In genomic region chr15:55518641-55519040, GRCh38 we compare ENCODE assay signal across 20 cellular contexts. TPM values are rescaled to one million over a fixed set of nuclear protein-coding genes. Genes with fewer than 3 reads are reported as not detected.
DNase-seq lines count a peak whose midpoint lies in the region; TF ChIP-seq lines count a peak whose summit lies in the region.
"Had no signal": no experiment of that assay in that cellular context is flagged by ENCODE, and none has a peak within 500 bp of the region (broad histone marks: within the 10 kb centered on the region; RNA-seq: fewer than 3 reads in every experiment).

No MANE protein-coding gene starts in this region.

- H3K27me3 ChIP-seq in PC-9 (ENCODE audit: insufficient read depth, low read depth) (no peaks in the 10 kb centered on the region), fibroblast of lung (ENCODE audit: control insufficient read depth, insufficient read depth, low read length) (no peaks in the 10 kb centered on the region)
- H3K27me3 ChIP-seq: body of pancreas, stomach had no signal

- H3K4me3 ChIP-seq in PC-9 = no peak overlapping the region
- H3K4me3 ChIP-seq in fibroblast of lung (replicated peaks in 1 of 4; ENCODE audit: control extremely low read depth in 1 of 4, insufficient read depth in 1 of 4, low read depth in 3 of 4, low read length in 4 of 4) = no peak overlapping the region
- H3K4me3 ChIP-seq in retinal pigment epithelial cell (ENCODE audit: low read length) = no peak overlapping the region
- H3K4me3 ChIP-seq: body of pancreas, lung, stomach had no signal

- no peaks in the 10 kb centered on the region for H4K20me1 ChIP-seq in PC-9 (ENCODE audit: insufficient read depth)
- H4K20me1 ChIP-seq in fibroblast of lung (ENCODE audit: control insufficient read depth, extremely low read depth, insufficient read depth, low read length) = no peaks in the 10 kb centered on the region

- no peaks in the 10 kb centered on the region for H3K9me2 ChIP-seq in PC-9 (ENCODE audit: insufficient read depth)

- H2AFZ ChIP-seq in PC-9 (no peak overlapping the region), fibroblast of lung (ENCODE audit: low read length) (no peak overlapping the region)

- H3F3A ChIP-seq in PC-9 (ENCODE audit: insufficient read depth, low read depth) = peaks cover 5% of the 10 kb centered on the region; the same call in 1 of the 2 replicates

- CTCF ChIA-PET in PC-9 (lab: Charles Lee) = no interaction called here

- H3K27ac ChIP-seq in PC-9 = no peak overlapping the region
- H3K27ac ChIP-seq in fibroblast of lung (ENCODE audit: insufficient read depth, low read length) = no peak overlapping the region
- H3K27ac ChIP-seq: body of pancreas, stomach had no signal

- peaks cover 16% of the 10 kb centered on the region for H3K4me1 ChIP-seq in PC-9 (replicated peaks; ENCODE audit: insufficient read depth)
- no peaks in the 10 kb centered on the region for H3K4me1 ChIP-seq in fibroblast of lung (ENCODE audit: control insufficient read depth, extremely low read depth, insufficient read depth, low read length)
- H3K4me1 ChIP-seq: body of pancreas, stomach had no signal

- H3K36me3 ChIP-seq in PC-9 (ENCODE audit: low read depth) (no peaks in the 10 kb centered on the region), fibroblast of lung (ENCODE audit: control insufficient read depth, insufficient read depth, low read length) (no peaks in the 10 kb centered on the region)
- H3K36me3 ChIP-seq: stomach had no signal

- intact Hi-C loops in PC-9 (cut with micrococcal nuclease; ENCODE audit: unreplicated experiment) = no loop called here

- no peaks in the 10 kb centered on the region for H3K79me2 ChIP-seq in PC-9 (ENCODE audit: low read depth)
- H3K79me2 ChIP-seq in fibroblast of lung (ENCODE audit: control insufficient read depth, insufficient read depth, low read length) = no peaks in the 10 kb centered on the region

- TF ChIP-seq CTCF in PC-9 (conservative IDR thresholded peaks at IDR 0.05) = peak; percentile 43; the same call in 1 of the 2 replicates
- peak; percentile 6 to 35 for TF ChIP-seq CTCF in fibroblast of lung (conservative IDR thresholded peaks at IDR 0.05 in 1 of 2, IDR thresholded peaks at IDR 0.05 in 1 of 2; ENCODE audit: low read depth in 1 of 2, low read length in 2 of 2)
- peak; percentile 49 for TF ChIP-seq CTCF in retinal pigment epithelial cell (conservative IDR thresholded peaks at IDR 0.05; ENCODE audit: low read depth, low read length)

- BruUV-seq in PC-9 (replicated peaks; lab: Mats Ljungman, UMichigan) = no TSS peak

- H3K9me3 ChIP-seq in PC-9 (ENCODE audit: insufficient read depth, low read depth) (no peaks in the 10 kb centered on the region), fibroblast of lung (ENCODE audit: control insufficient read depth, insufficient read depth, low read depth, low read length) (no peaks in the 10 kb centered on the region)
- H3K9me3 ChIP-seq: body of pancreas, stomach had no signal

- POLR2A ChIA-PET in PC-9 (lab: Charles Lee; ENCODE audit: unreplicated experiment) = no interaction called here

- no peak overlapping the region for H3K4me2 ChIP-seq in PC-9
- no peak overlapping the region for H3K4me2 ChIP-seq in fibroblast of lung (ENCODE audit: extremely low read depth, insufficient read depth, low read length)

- peak; percentile 30 for DNase-seq in DMS53 (lab: John Stamatoyannopoulos, UW)
- DNase-seq in DMS53 treated with DMSO at 0.1 percent for 48 hours (lab: John Stamatoyannopoulos, UW; ENCODE audit: unreplicated experiment) = no peak
- no peak for DNase-seq in PC-9
- DNase-seq in fibroblast of lung (ENCODE audit: low read depth in 2 of 2) = no peak
- DNase-seq in retinal pigment epithelial cell (ENCODE audit: low read depth) = no peak
- no peak for DNase-seq in NCI-H1417 (lab: John Stamatoyannopoulos, UW)
- no peak for DNase-seq in NCI-H2081 treated with DMSO at 0.1 percent for 48 hours (lab: John Stamatoyannopoulos, UW)
- DNase-seq in Ammon's horn (ENCODE audit: low spot score) = no peak
- DNase-seq: 8988T; activated CD4-positive, CD25-positive, alpha-beta regulatory T cell treated with anti-CD3 and anti-CD28 coated beads, Interleukin-2, amount 50 U/mL, for 72 hours; activated gamma-delta T cell treated with Interleukin-2 at 50 U/mL for 16 hours; body of pancreas; foreskin melanocyte; KG1; naive thymus-derived CD8-positive, alpha-beta T cell; NCI-H2227 treated with DMSO at 0.1 percent for 48 hours; SIG-M5; stomach had no signal

- H3K9ac ChIP-seq in fibroblast of lung (ENCODE audit: insufficient read depth, low read length) = no peak overlapping the region

RNA-seq across cellular contexts. Expression of gene DNAAF4, which starts 10.6 kb away (rescaled TPM):
- 5.5 and 6.2 TPM in 2 replicates for total RNA-seq in PC-9 (2021)
- total RNA-seq in fibroblast of lung = 0.77 and 1.7 TPM in 2 replicates
- 2.0 and 2.5 TPM in 2 replicates for polyA plus RNA-seq in fibroblast of lung
- polyA plus RNA-seq in fibroblast of lung (2012) = 1.6 and 1.8 TPM in 2 replicates
- not detected in 2 replicates for polyA minus RNA-seq in fibroblast of lung (ENCODE audit: low replicate concordance)
- total RNA-seq: T-helper 2 cell treated with Interferon-gamma antibody and Interleukin-4, amounts not matched to agents 100 ng/mL and 5 ng/mL, for 36 hours had no signal
